ENCODE assay signal across 32 cellular contexts in genomic region chr11:77087723-77088225, GRCh38. TPM values are rescaled to one million over a fixed set of nuclear protein-coding genes. Genes with fewer than 3 reads are reported as not detected.
DNase-seq lines count a peak whose midpoint lies in the region; ATAC-seq and TF ChIP-seq lines count a peak whose summit lies in the region.
"Had no signal": no experiment of that assay in that cellular context is flagged by ENCODE, and none has a peak within 500 bp of the region (broad histone marks: within the 10 kb centered on the region; RNA-seq: fewer than 3 reads in every experiment).

No MANE protein-coding gene starts in this region.

- peak overlapping the region; percentile 28 for H3K27ac ChIP-seq in C4-2B
- no peak overlapping the region for H3K27ac ChIP-seq in RWPE2 (ENCODE audit: poor library complexity, severe bottlenecking)
- peak overlapping the region; percentile 21 to 86 (median 85) for H3K27ac ChIP-seq in right lobe of liver
- H3K27ac ChIP-seq: brain microvascular endothelial cell, thyroid gland had no signal

- no peaks in the 10 kb centered on the region for H3K36me3 Mint-ChIP-seq in stimulated activated effector memory CD8-positive, alpha-beta T cell treated with anti-CD3 and anti-CD28 coated beads, Interleukin-12 subunit alpha, Interleukin-12 subunit beta, amount 100 ng/mL, for 72 hours

- H3K4me1 ChIP-seq in RWPE2 (ENCODE audit: insufficient read depth, poor library complexity, severe bottlenecking) (no peaks in the 10 kb centered on the region), right lobe of liver (peaks cover 0 to 46% (median 18%) of the 10 kb centered on the region in 4 donors)

- intact Hi-C loops in right lobe of liver (cut with DNase I) (no loop called here), posterior vena cava (cut with DNase I) (no loop called here)

- no peak for TF ChIP-seq CTCF in C4-2B (conservative IDR thresholded peaks at IDR 0.05)
- TF ChIP-seq CTCF in RWPE2 (IDR thresholded peaks at IDR 0.05; ENCODE audit: poor library complexity, severe bottlenecking): no peak
- TF ChIP-seq CTCF in right lobe of liver (IDR thresholded peaks at IDR 0.05): no peak

- H3K36me3 ChIP-seq in RWPE2 (ENCODE audit: low read depth) (no peaks in the 10 kb centered on the region), right lobe of liver (peaks cover 0 to 7% (median 0%) of the 10 kb centered on the region in 4 donors)
- H3K36me3 ChIP-seq: thyroid gland had no signal

- DNase-seq in RWPE2 (ENCODE audit: low spot score) (peak; percentile 38), right lobe of liver (peak in 2 of 3 donors; percentile 11 to 50), posterior vena cava (ENCODE audit: low spot score) (peak; percentile 60), CD1c-positive myeloid dendritic cell (ENCODE audit: extremely low spot score) (no peak)
- DNase-seq in stimulated activated effector memory CD8-positive, alpha-beta T cell treated with anti-CD3 and anti-CD28 coated beads, Interleukin-12 subunit alpha, Interleukin-12 subunit beta, amount 100 ng/mL, for 72 hours (ENCODE audit: low spot score in 2 of 2): no peak
- no peak for DNase-seq in activated T-cell treated with anti-CD3 and anti-CD28 coated beads, Interleukin-2, amount 50 U/mL, for 48 hours
- DNase-seq: activated CD4-positive, alpha-beta memory T cell treated with anti-CD3 and anti-CD28 coated beads, Interleukin-2, amount 10 ng/mL, durations not matched to agents 7 days and 5 days; activated CD4-positive, alpha-beta T cell treated with anti-CD3 and anti-CD28 coated beads for 1 hour; activated CD8-positive, alpha-beta memory T cell treated with anti-CD3 and anti-CD28 coated beads, Interleukin-2, amount 50 U/mL, for 48 hours; activated naive CD4-positive, alpha-beta T cell treated with anti-CD3 and anti-CD28 coated beads, Interleukin-2, amount 50 U/mL, for 16 hours; amygdala; brain microvascular endothelial cell; DMS153; HFFc6; hypothalamus; KBM-7; naive thymus-derived CD4-positive, alpha-beta T cell; NCI-H1105; NCI-H187; NCI-H524 treated with DMSO at 0.1 percent for 48 hours; OCI-M1; retina; stimulated activated CD4-positive, alpha-beta T cell treated with anti-CD3 and anti-CD28 coated beads, Interleukin-2, amount 100 ng/mL, for 48 hours; thyroid gland had no signal

- no peak overlapping the region for H3K27ac Mint-ChIP-seq in stimulated activated effector memory CD8-positive, alpha-beta T cell treated with anti-CD3 and anti-CD28 coated beads, Interleukin-12 subunit alpha, Interleukin-12 subunit beta, amount 100 ng/mL, for 72 hours
- H3K27ac Mint-ChIP-seq: activated CD4-positive, alpha-beta memory T cell treated with anti-CD3 and anti-CD28 coated beads, Interleukin-2, amount 10 ng/mL, durations not matched to agents 7 days and 5 days; activated T-helper 17 cell treated with anti-CD3 and anti-CD28 coated beads, Interleukin-2, amount 50 U/mL, for 72 hours; HFFc6; naive thymus-derived CD4-positive, alpha-beta T cell; T-helper 17 cell had no signal

- peaks cover 14% of the 10 kb centered on the region for H3K4me1 Mint-ChIP-seq in stimulated activated effector memory CD8-positive, alpha-beta T cell treated with anti-CD3 and anti-CD28 coated beads, Interleukin-12 subunit alpha, Interleukin-12 subunit beta, amount 100 ng/mL, for 72 hours

- no peak for TF ChIP-seq POLR2A in right lobe of liver (IDR thresholded peaks at IDR 0.05)

- ATAC-seq in RWPE2 (ENCODE audit: low read depth): no peak
- no peak for ATAC-seq in right lobe of liver
- ATAC-seq in stimulated activated effector memory CD8-positive, alpha-beta T cell treated with anti-CD3 and anti-CD28 coated beads, Interleukin-12 subunit alpha, Interleukin-12 subunit beta, amount 100 ng/mL, for 72 hours: no peak
- ATAC-seq in HG03520 (IDR thresholded peaks at IDR 0.05; ENCODE audit: unreplicated experiment): no peak
- ATAC-seq: activated T-helper 17 cell treated with anti-CD3 and anti-CD28 coated beads, Interleukin-2, amount 50 U/mL, for 72 hours; naive thymus-derived CD4-positive, alpha-beta T cell; T-helper 17 cell had no signal

- H3K27me3 ChIP-seq in RWPE2 (ENCODE audit: insufficient read depth, poor library complexity, severe bottlenecking) (no peaks in the 10 kb centered on the region), right lobe of liver (no peaks in the 10 kb centered on the region)
- H3K27me3 ChIP-seq: brain microvascular endothelial cell, thyroid gland had no signal

- H3K4me3 Mint-ChIP-seq in stimulated activated effector memory CD8-positive, alpha-beta T cell treated with anti-CD3 and anti-CD28 coated beads, Interleukin-12 subunit alpha, Interleukin-12 subunit beta, amount 100 ng/mL, for 72 hours: no peak overlapping the region
- H3K4me3 Mint-ChIP-seq: activated CD4-positive, alpha-beta memory T cell treated with anti-CD3 and anti-CD28 coated beads, Interleukin-2, amount 10 ng/mL, durations not matched to agents 7 days and 5 days; activated T-helper 17 cell treated with anti-CD3 and anti-CD28 coated beads, Interleukin-2, amount 50 U/mL, for 72 hours; HFFc6; naive thymus-derived CD4-positive, alpha-beta T cell had no signal

- H3K4me3 ChIP-seq in RWPE2 (ENCODE audit: severe bottlenecking): no peak overlapping the region
- no peak overlapping the region for H3K4me3 ChIP-seq in right lobe of liver
- H3K4me3 ChIP-seq: thyroid gland had no signal

- no peaks in the 10 kb centered on the region for H3K9me3 ChIP-seq in RWPE2 (ENCODE audit: severe bottlenecking)
- H3K9me3 ChIP-seq in right lobe of liver: no peaks in the 10 kb centered on the region
- H3K9me3 ChIP-seq: thyroid gland had no signal

- H3K9me3 Mint-ChIP-seq in stimulated activated effector memory CD8-positive, alpha-beta T cell treated with anti-CD3 and anti-CD28 coated beads, Interleukin-12 subunit alpha, Interleukin-12 subunit beta, amount 100 ng/mL, for 72 hours: no peaks in the 10 kb centered on the region
- H3K9me3 Mint-ChIP-seq: activated CD4-positive, alpha-beta memory T cell treated with anti-CD3 and anti-CD28 coated beads, Interleukin-2, amount 10 ng/mL, durations not matched to agents 7 days and 5 days; activated T-helper 17 cell treated with anti-CD3 and anti-CD28 coated beads, Interleukin-2, amount 50 U/mL, for 72 hours; HFFc6; naive thymus-derived CD4-positive, alpha-beta T cell had no signal

- WGBS in right lobe of liver (ENCODE audit: insufficient coverage, low coverage, low lambda C conversion rate, missing lambda C conversion rate): 80% methylated on average over 1 of the region's 9 CpGs

RNA-seq across cellular contexts. Expression of gene OMP, which starts 14.9 kb away (rescaled TPM):
- total RNA-seq in right lobe of liver (1 to 10 TPM in 5 of 6 experiments, not detected in 1; 1.0 to 4.2 (median 2.0) TPM), posterior vena cava (under 1 TPM in 1 of 2 donors, not detected in 1; 0.76 TPM)
- total RNA-seq: activated CD4-positive, alpha-beta memory T cell treated with anti-CD3 and anti-CD28 coated beads, Interleukin-2, amount 10 ng/mL, durations not matched to agents 7 days and 5 days; activated T-helper 17 cell treated with anti-CD3 and anti-CD28 coated beads, Interleukin-2, amount 50 U/mL, for 72 hours; H1; MCF 10A; mesenteric fat pad; osteocyte; T-helper 17 cell had no signal

RNA-seq across cellular contexts. Expression of gene CAPN5, which starts 21.0 kb away (rescaled TPM):
- total RNA-seq in right lobe of liver (10 to 100 TPM; 23.1 to 66.7 (median 43.3) TPM), posterior vena cava (10 to 100 TPM; 14.4 to 23.4 TPM)

RNA-seq across cellular contexts. Expression of gene MYO7A, which starts 40.3 kb away (rescaled TPM):
- total RNA-seq in right lobe of liver (10 to 100 TPM; 23.6 to 39.6 (median 32.0) TPM), posterior vena cava (10 to 100 TPM; 12.2 to 17.3 TPM)
- total RNA-seq: osteocyte had no signal

RNA-seq across cellular contexts. Expression of gene B3GNT6, which starts 53.6 kb away (rescaled TPM):
- total RNA-seq in right lobe of liver (not detected), posterior vena cava (not detected)
- total RNA-seq: activated CD4-positive, alpha-beta memory T cell treated with anti-CD3 and anti-CD28 coated beads, Interleukin-2, amount 10 ng/mL, durations not matched to agents 7 days and 5 days; activated T-helper 17 cell treated with anti-CD3 and anti-CD28 coated beads, Interleukin-2, amount 50 U/mL, for 72 hours; H1; HFFc6; MCF 10A; mesenteric fat pad; naive thymus-derived CD4-positive, alpha-beta T cell; osteocyte; T-helper 17 cell had no signal

Comparison
In these comparisons a context has a peak if more than half of its experiments do, and no peak if none do; other contexts are left out.
1. DNase-seq: peak in RWPE2 (single experiment), right lobe of liver (2 of 3) and posterior vena cava (single experiment); none in stimulated activated effector memory CD8-positive, alpha-beta T cell treated with anti-CD3 and anti-CD28 coated beads, Interleukin-12 subunit alpha, Interleukin-12 subunit beta, amount 100 ng/mL, for 72 hours (0 of 2), CD1c-positive myeloid dendritic cell (single experiment) and activated T-cell treated with anti-CD3 and anti-CD28 coated beads, Interleukin-2, amount 50 U/mL, for 48 hours (0 of 2).